10 cellular contexts compared by ENCODE assay signal in genomic region chr3:45972534-45973402, GRCh38. TPM values are rescaled to one million over a fixed set of nuclear protein-coding genes. Genes with fewer than 3 reads are reported as not detected.
DNase-seq lines count a peak whose midpoint lies in the region; ATAC-seq and TF ChIP-seq lines count a peak whose summit lies in the region.
"Had no signal": no experiment of that assay in that cellular context is flagged by ENCODE, and none has a peak within 500 bp of the region (broad histone marks: within the 10 kb centered on the region; RNA-seq: fewer than 3 reads in every experiment).

No MANE protein-coding gene starts in this region.

- no peak overlapping the region for H2AFZ ChIP-seq in PC-9
- H2AFZ ChIP-seq in fibroblast of lung (ENCODE audit: low read length) = no peak overlapping the region

- BruUV-seq in PC-9 (replicated peaks; lab: Mats Ljungman, UMichigan) = no TSS peak

- ATAC-seq in activated CD4-positive, CD25-positive, alpha-beta regulatory T cell treated with anti-CD3 and anti-CD28 coated beads, Interleukin-2, amount 50 U/mL, for 24 hours = peak; percentile 46 to 52
- ATAC-seq in stimulated activated memory B cell treated with anti-CD40 and anti-IgM and Interleukin-4, amounts not matched to agents 10 μg/mL and 1 μg/mL and 100 μg/mL, for 72 hours = peak; percentile 88
- no peak for ATAC-seq in HG02970 (IDR thresholded peaks at IDR 0.05; ENCODE audit: low FRiP score, unreplicated experiment)

- H3K27ac ChIP-seq in PC-9 (peak overlapping the region; percentile 70), fibroblast of lung (ENCODE audit: insufficient read depth, low read length) (peak overlapping the region; percentile 22)
- H3K27ac ChIP-seq: C4-2B had no signal

- CTCF ChIA-PET in PC-9 (lab: Charles Lee) = interaction anchor here (0.5 to 0.6 kb wide), 2 partner anchors 840 to 1026 kb away, joined by 3 to 5 read pairs; no protein-coding TSS in a partner anchor

- H3K36me3 ChIP-seq in PC-9 (ENCODE audit: low read depth) (peaks cover 13% of the 10 kb centered on the region; the same call in 1 of the 2 replicates), fibroblast of lung (ENCODE audit: control insufficient read depth, insufficient read depth, low read length) (peaks cover 18% of the 10 kb centered on the region)

- H3K4me1 Mint-ChIP-seq in stimulated activated memory B cell treated with anti-CD40 and anti-IgM and Interleukin-4, amounts not matched to agents 10 μg/mL and 1 μg/mL and 100 μg/mL, for 72 hours = peaks cover 24% of the 10 kb centered on the region

- no peak overlapping the region for H3K9ac ChIP-seq in fibroblast of lung (ENCODE audit: insufficient read depth, low read length)

- no peaks in the 10 kb centered on the region for H4K20me1 ChIP-seq in PC-9 (ENCODE audit: insufficient read depth)
- no peaks in the 10 kb centered on the region for H4K20me1 ChIP-seq in fibroblast of lung (ENCODE audit: control insufficient read depth, extremely low read depth, insufficient read depth, low read length)

- H3K9me3 ChIP-seq in PC-9 (ENCODE audit: insufficient read depth, low read depth) (no peaks in the 10 kb centered on the region), fibroblast of lung (ENCODE audit: control insufficient read depth, insufficient read depth, low read depth, low read length) (no peaks in the 10 kb centered on the region)

- no peaks in the 10 kb centered on the region for H3K9me3 Mint-ChIP-seq in stimulated activated memory B cell treated with anti-CD40 and anti-IgM and Interleukin-4, amounts not matched to agents 10 μg/mL and 1 μg/mL and 100 μg/mL, for 72 hours

- intact Hi-C loops in PC-9 (cut with micrococcal nuclease; ENCODE audit: unreplicated experiment) = loop anchor here (2.0 kb wide), 1 partner anchor 22 kb away; the partner anchor contains the start of gene FYCO1

- TF ChIP-seq CTCF in PC-9 (conservative IDR thresholded peaks at IDR 0.05) = no peak
- TF ChIP-seq CTCF in fibroblast of lung (conservative IDR thresholded peaks at IDR 0.05 in 1 of 2, IDR thresholded peaks at IDR 0.05 in 1 of 2; ENCODE audit: low read depth in 1 of 2, low read length in 2 of 2) = no peak

- no peaks in the 10 kb centered on the region for H3K27me3 Mint-ChIP-seq in stimulated activated memory B cell treated with anti-CD40 and anti-IgM and Interleukin-4, amounts not matched to agents 10 μg/mL and 1 μg/mL and 100 μg/mL, for 72 hours

- H3K4me1 ChIP-seq in PC-9 (replicated peaks; ENCODE audit: insufficient read depth) (peaks cover 32% of the 10 kb centered on the region), fibroblast of lung (ENCODE audit: control insufficient read depth, extremely low read depth, insufficient read depth, low read length) (peaks cover 10% of the 10 kb centered on the region)

- H3K36me3 Mint-ChIP-seq in stimulated activated memory B cell treated with anti-CD40 and anti-IgM and Interleukin-4, amounts not matched to agents 10 μg/mL and 1 μg/mL and 100 μg/mL, for 72 hours = peaks cover 38% of the 10 kb centered on the region

- H3K9me2 ChIP-seq in PC-9 (ENCODE audit: insufficient read depth) = no peaks in the 10 kb centered on the region

- H3K4me3 Mint-ChIP-seq in stimulated activated memory B cell treated with anti-CD40 and anti-IgM and Interleukin-4, amounts not matched to agents 10 μg/mL and 1 μg/mL and 100 μg/mL, for 72 hours = no peak overlapping the region

- POLR2A ChIA-PET in PC-9 (lab: Charles Lee; ENCODE audit: unreplicated experiment) = interaction anchor here (0.6 to 0.7 kb wide), 3 partner anchors 13 to 1012 kb away, joined by 4 to 6 read pairs (median 4); no protein-coding TSS in a partner anchor

- H3K4me2 ChIP-seq in PC-9 = peak overlapping the region; percentile 64
- H3K4me2 ChIP-seq in fibroblast of lung (ENCODE audit: extremely low read depth, insufficient read depth, low read length) = peak overlapping the region; percentile 34

- no peak overlapping the region for H3K4me3 ChIP-seq in PC-9
- no peak overlapping the region for H3K4me3 ChIP-seq in fibroblast of lung (replicated peaks in 1 of 4; ENCODE audit: control extremely low read depth in 1 of 4, insufficient read depth in 1 of 4, low read depth in 3 of 4, low read length in 4 of 4)

- no peaks in the 10 kb centered on the region for H3K79me2 ChIP-seq in PC-9 (ENCODE audit: low read depth)
- H3K79me2 ChIP-seq in fibroblast of lung (ENCODE audit: control insufficient read depth, insufficient read depth, low read length) = no peaks in the 10 kb centered on the region

- peaks cover 14% of the 10 kb centered on the region for H3F3A ChIP-seq in PC-9 (ENCODE audit: insufficient read depth, low read depth)

- H3K27me3 ChIP-seq in PC-9 (ENCODE audit: insufficient read depth, low read depth) (no peaks in the 10 kb centered on the region), fibroblast of lung (ENCODE audit: control insufficient read depth, insufficient read depth, low read length) (no peaks in the 10 kb centered on the region)

- no peak for DNase-seq in activated CD4-positive, CD25-positive, alpha-beta regulatory T cell (lab: John Stamatoyannopoulos, UW)
- DNase-seq in PC-9 = peak; percentile 49 to 93
- DNase-seq in fibroblast of lung (ENCODE audit: low read depth in 2 of 2) = peak; percentile 93 to 94
- no peak for DNase-seq in NCI-H1436 treated with DMSO at 0.1 percent for 48 hours (lab: John Stamatoyannopoulos, UW)
- DNase-seq in cerebellum (ENCODE audit: low spot score) = no peak

- H3K27ac Mint-ChIP-seq in stimulated activated memory B cell treated with anti-CD40 and anti-IgM and Interleukin-4, amounts not matched to agents 10 μg/mL and 1 μg/mL and 100 μg/mL, for 72 hours = no peak overlapping the region

RNA-seq across cellular contexts. Expression of gene FYCO1, which starts 22.9 kb away (rescaled TPM):
- total RNA-seq in PC-9 (2021) = 19.7 and 21.1 TPM in 2 replicates
- 48.0 and 82.2 TPM in 2 replicates for total RNA-seq in fibroblast of lung
- 19.2 and 24.8 TPM in 2 replicates for polyA plus RNA-seq in fibroblast of lung
- 27.1 and 28.8 TPM in 2 replicates for polyA plus RNA-seq in fibroblast of lung (2012)
- polyA minus RNA-seq in fibroblast of lung (ENCODE audit: low replicate concordance) = 83.9 and 114 TPM in 2 replicates
- 4.7 TPM for total RNA-seq in cerebellum

RNA-seq across cellular contexts. Expression of gene CXCR6, which starts 29.5 kb away (rescaled TPM):
- total RNA-seq in PC-9 (2021) = 0.63 and 0.74 TPM in 2 replicates
- not detected in 2 replicates for total RNA-seq in fibroblast of lung
- 0.02 TPM in 1 of 2 replicates, not detected in the other for polyA plus RNA-seq in fibroblast of lung
- polyA plus RNA-seq in fibroblast of lung (2012) = 0.05 and 0.15 TPM in 2 replicates
- polyA minus RNA-seq in fibroblast of lung (ENCODE audit: low replicate concordance) = not detected in 2 replicates
- not detected for total RNA-seq in cerebellum
- total RNA-seq: SK-MEL-5 had no signal

RNA-seq across cellular contexts. Expression of gene XCR1, which starts 54.5 kb away (rescaled TPM):
- total RNA-seq in PC-9 (2021) (0.13 and 0.18 TPM in 2 replicates), fibroblast of lung (under 0.01 TPM in 1 of 2 replicates, not detected in the other), cerebellum (not detected)
- 0.01 and 0.02 TPM in 2 replicates for polyA plus RNA-seq in fibroblast of lung
- not detected in 2 replicates for polyA plus RNA-seq in fibroblast of lung (2012)
- polyA minus RNA-seq in fibroblast of lung (ENCODE audit: low replicate concordance) = not detected in 2 replicates
- total RNA-seq: SK-MEL-5 had no signal

Comparison
In these comparisons a context has a peak if more than half of its experiments do, and no peak if none do; other contexts are left out.
1. DNase-seq: peak in PC-9 (2 of 2) and fibroblast of lung (2 of 2); none in activated CD4-positive, CD25-positive, alpha-beta regulatory T cell (0 of 4), NCI-H1436 treated with DMSO at 0.1 percent for 48 hours (single experiment) and cerebellum (single experiment).